ENCODE assay signal across 18 cellular contexts in genomic region chr14:81537193-81537592, GRCh38.
"Had no signal": no experiment of that assay in that cellular context is flagged by ENCODE, and none has a peak within 500 bp of the region (broad histone marks: within the 10 kb centered on the region; RNA-seq: fewer than 3 reads in every experiment).

No MANE protein-coding gene starts in this region.

- H3K4me2 ChIP-seq: neural progenitor cell had no signal

- H3K4me3 ChIP-seq: coronary artery, heart right ventricle, lung, neural progenitor cell, sigmoid colon, tibial nerve had no signal

- FAIRE-seq: kidney had no signal

- DNase-seq: activated CD4-positive, alpha-beta T cell treated with anti-CD3 and anti-CD28 coated beads, Interleukin-2, amount 10 ng/mL, durations not matched to agents 7 days and 5 days; activated CD8-positive, alpha-beta T cell treated with anti-CD3 and anti-CD28 coated beads for 36 hours; activated gamma-delta T cell; activated naive CD4-positive, alpha-beta T cell treated with anti-CD3 and anti-CD28 coated beads, Interleukin-2, amount 50 U/mL, for 16 hours; aorta; erythroblast; foreskin fibroblast; heart right ventricle; kidney; naive thymus-derived CD4-positive, alpha-beta T cell; sigmoid colon; stimulated activated CD4-positive, alpha-beta T cell treated with anti-CD3 and anti-CD28 coated beads, Interleukin-4, amount 100 ng/mL, for 1 hour; stimulated activated naive CD4-positive, alpha-beta T cell treated with Interleukin-2 at 50 U/mL for 16 hours had no signal

- H3K9ac ChIP-seq: neural progenitor cell had no signal

- H3K27me3 ChIP-seq: neural progenitor cell, tibial nerve had no signal

- ATAC-seq: activated CD4-positive, CD25-positive, alpha-beta regulatory T cell treated with anti-CD3 and anti-CD28 coated beads, Interleukin-2, amount 50 U/mL, for 24 hours; activated CD8-positive, alpha-beta T cell treated with anti-CD3 and anti-CD28 coated beads for 36 hours; heart right ventricle; naive thymus-derived CD4-positive, alpha-beta T cell had no signal

- H3K27ac ChIP-seq: neural progenitor cell, sigmoid colon, tibial nerve had no signal

- H3K36me3 ChIP-seq: heart right ventricle, neural progenitor cell, sigmoid colon, tibial nerve had no signal
